Comparison of ENCODE assay signal across 8 cellular contexts in genomic region chr1:248825573-248825908, GRCh38. TPM values are rescaled to one million over a fixed set of nuclear protein-coding genes. Genes with fewer than 3 reads are reported as not detected.
DNase-seq lines count a peak whose midpoint lies in the region; ATAC-seq, FAIRE-seq and TF ChIP-seq lines count a peak whose summit lies in the region.

No MANE protein-coding gene starts in this region.

- in situ Hi-C loops in HAP-1 (cut with MboI; ENCODE audit: low sequenced_read_pairs) (no loop called here), gastrocnemius medialis (cut with MboI; ENCODE audit: low sequenced_read_pairs in 4 of 4) (no loop called here)

- H3K4me3 Mint-ChIP-seq in Calu3 (ENCODE audit: low read depth, unreplicated experiment): peak overlapping the region; percentile 84

- H3K4me1 ChIP-seq in HAP-1 (peaks cover 5% of the 10 kb centered on the region), SJSA1 (replicated peaks) (peaks cover 52% of the 10 kb centered on the region), foreskin keratinocyte (peaks cover 4% of the 10 kb centered on the region), gastrocnemius medialis (peaks cover 51 to 58% of the 10 kb centered on the region in 2 donors)

- DNase-seq in Calu3 (no peak), HAP-1 (ENCODE audit: low spot score in 2 of 2) (no peak), SJSA1 (ENCODE audit: low read depth in 1 of 2, low spot score in 2 of 2) (no peak), foreskin keratinocyte (no peak), gastrocnemius medialis (peak in 1 of 2 donors; percentile 35), frontal cortex (ENCODE audit: low spot score in 2 of 2) (no peak), nucleus accumbens (lab: John Stamatoyannopoulos, UW) (no peak), MV-4-11 (lab: John Stamatoyannopoulos, UW) (no peak)

- FAIRE-seq in frontal cortex (lab: Jason Lieb, UNC): no peak

- H3K4me3 ChIP-seq in HAP-1 (peak overlapping the region; percentile 83), SJSA1 (peak overlapping the region; percentile 54), gastrocnemius medialis (peak overlapping the region; percentile 75 to 97 (median 94))

- H3K27ac Mint-ChIP-seq in Calu3 (ENCODE audit: unreplicated experiment): peak overlapping the region; percentile 93

- peak overlapping the region; percentile 96 for H3K27ac ChIP-seq in SJSA1
- peak overlapping the region; percentile 94 for H3K27ac ChIP-seq in foreskin keratinocyte
- H3K27ac ChIP-seq in gastrocnemius medialis: peak overlapping the region; percentile 95 to 100 (median 98)

- CTCF ChIA-PET in Calu3 (lab: Charles Lee): interaction anchor here (1.1 to 3.4 kb wide), 4 partner anchors 13 to 132 kb away, joined by 3 to 21 read pairs (median 8); partner anchors contain the start of genes ZNF672 and ZNF692

- peaks cover 26% of the 10 kb centered on the region for H3K36me3 Mint-ChIP-seq in Calu3 (ENCODE audit: insufficient read depth, unreplicated experiment)

- TF ChIP-seq POLR2A in gastrocnemius medialis (IDR thresholded peaks at IDR 0.05): peak in 1 of 2 donors; percentile 31

- BruUV-seq in Calu3 (replicated peaks; lab: Mats Ljungman, UMichigan): no TSS peak

- intact Hi-C loops in Calu3 (cut with micrococcal nuclease; ENCODE audit: unreplicated experiment) (no loop called here), gastrocnemius medialis (cut with DNase I; ENCODE audit: low total_unique reads) (no loop called here)

- H3K9me3 ChIP-seq in HAP-1 (no peaks in the 10 kb centered on the region), SJSA1 (replicated peaks) (no peaks in the 10 kb centered on the region; the same call in 1 of the 2 replicates), gastrocnemius medialis (no peaks in the 10 kb centered on the region)

- H3K36me3 ChIP-seq in HAP-1 (replicated peaks) (peaks cover 21% of the 10 kb centered on the region), SJSA1 (peaks cover 36% of the 10 kb centered on the region), gastrocnemius medialis (peaks cover 0 to 4% of the 10 kb centered on the region in 2 donors)

- peaks cover 36% of the 10 kb centered on the region for H3K4me1 Mint-ChIP-seq in Calu3 (ENCODE audit: low read depth, unreplicated experiment)

- peak; percentile 28 for ATAC-seq in foreskin keratinocyte
- peak; percentile 8 to 11 for ATAC-seq in gastrocnemius medialis

- H3K27me3 ChIP-seq in HAP-1 (ENCODE audit: low read depth): no peaks in the 10 kb centered on the region
- H3K27me3 ChIP-seq in SJSA1 (replicated peaks): no peaks in the 10 kb centered on the region
- no peaks in the 10 kb centered on the region for H3K27me3 ChIP-seq in foreskin keratinocyte
- no peaks in the 10 kb centered on the region for H3K27me3 ChIP-seq in gastrocnemius medialis

- no peaks in the 10 kb centered on the region for H3K9me3 Mint-ChIP-seq in Calu3 (ENCODE audit: low read depth, unreplicated experiment)

- H3K27me3 Mint-ChIP-seq in Calu3 (ENCODE audit: unreplicated experiment): no peaks in the 10 kb centered on the region

- TF ChIP-seq CTCF in Calu3 (IDR thresholded peaks at IDR 0.05; ENCODE audit: unreplicated experiment) (no peak), foreskin keratinocyte (conservative IDR thresholded peaks at IDR 0.05) (no peak), gastrocnemius medialis (IDR thresholded peaks at IDR 0.05 in 4 of 5, conservative IDR thresholded peaks at IDR 0.05 in 1 of 5) (no peak)

RNA-seq across cellular contexts. Expression of gene SH3BP5L, which starts 0.2 kb away (rescaled TPM):
- total RNA-seq in Calu3 (2022) (25.3 and 27.1 TPM in 2 replicates), foreskin keratinocyte (16.8 and 18.5 TPM in 2 replicates), gastrocnemius medialis (10 to 100 TPM; 15.7 to 26.4 (median 22.8) TPM), frontal cortex (31.4 TPM)
- 26.1 and 34.1 TPM in 2 replicates for total RNA-seq in SJSA1 (2014; rRNA removed; shearing (Covaris generic))
- polyA plus RNA-seq in foreskin keratinocyte: 13.5 and 15.4 TPM in 2 replicates

RNA-seq across cellular contexts. Expression of gene ZNF672, which starts 12.5 kb away (rescaled TPM):
- total RNA-seq in Calu3 (2022) (28.3 and 28.7 TPM in 2 replicates), foreskin keratinocyte (14.9 and 16.1 TPM in 2 replicates), gastrocnemius medialis (10 to 100 TPM; 41.9 to 81.0 (median 59.0) TPM), frontal cortex (14.7 TPM)
- 23.1 and 27.7 TPM in 2 replicates for total RNA-seq in SJSA1 (2014; rRNA removed; shearing (Covaris generic))
- 13.3 and 15.9 TPM in 2 replicates for polyA plus RNA-seq in foreskin keratinocyte

RNA-seq across cellular contexts. Expression of gene ZNF692, which starts 33.3 kb away (rescaled TPM):
- 61.4 and 61.5 TPM in 2 replicates for total RNA-seq in Calu3 (2022)
- total RNA-seq in SJSA1 (2014; rRNA removed; shearing (Covaris generic)): 8.8 and 11.1 TPM in 2 replicates
- total RNA-seq in foreskin keratinocyte: 26.2 and 27.3 TPM in 2 replicates
- 33.1 and 33.8 TPM in 2 replicates for polyA plus RNA-seq in foreskin keratinocyte
- 10 to 100 TPM in 3 of 4 donors, 1 to 10 TPM in 1; 8.0 to 38.0 (median 13.9) TPM for total RNA-seq in gastrocnemius medialis
- total RNA-seq in frontal cortex: 19.6 TPM
